ENCODE assay signal across 26 cellular contexts in genomic region chr21:44756416-44757185, GRCh38. TPM values are rescaled to one million over a fixed set of nuclear protein-coding genes. Genes with fewer than 3 reads are reported as not detected.
DNase-seq lines count a peak whose midpoint lies in the region; ATAC-seq and TF ChIP-seq lines count a peak whose summit lies in the region.
"Had no signal": no experiment of that assay in that cellular context is flagged by ENCODE, and none has a peak within 500 bp of the region (broad histone marks: within the 10 kb centered on the region; RNA-seq: fewer than 3 reads in every experiment).

No MANE protein-coding gene starts in this region.

- no peaks in the 10 kb centered on the region for H3K9me3 Mint-ChIP-seq in activated T-cell treated with anti-CD3 and anti-CD28 coated beads, Interleukin-2, amount 50 U/mL, for 24 hours
- H3K9me3 Mint-ChIP-seq in central memory CD8-positive, alpha-beta T cell, result no peaks in the 10 kb centered on the region
- no peaks in the 10 kb centered on the region for H3K9me3 Mint-ChIP-seq in activated T-helper 2 cell treated with anti-CD3 and anti-CD28 coated beads, Interferon-gamma antibody, Interleukin-2, Interleukin-4, amounts not matched to agents 10 μg/mL and 5 μg/mL and 100 μg/mL, durations not matched to agents 14 hours and 24 hours and 36 hours
- no peaks in the 10 kb centered on the region for H3K9me3 Mint-ChIP-seq in naive thymus-derived CD8-positive, alpha-beta T cell
- H3K9me3 Mint-ChIP-seq: CD4-positive, CD25-positive, alpha-beta regulatory T cell had no signal

- H3K27me3 Mint-ChIP-seq in activated T-cell treated with anti-CD3 and anti-CD28 coated beads, Interleukin-2, amount 50 U/mL, for 24 hours, result no peaks in the 10 kb centered on the region
- H3K27me3 Mint-ChIP-seq in central memory CD8-positive, alpha-beta T cell, result no peaks in the 10 kb centered on the region
- H3K27me3 Mint-ChIP-seq in activated T-helper 2 cell treated with anti-CD3 and anti-CD28 coated beads, Interferon-gamma antibody, Interleukin-2, Interleukin-4, amounts not matched to agents 10 μg/mL and 5 μg/mL and 100 μg/mL, durations not matched to agents 14 hours and 24 hours and 36 hours (ENCODE audit: low read depth), result no peaks in the 10 kb centered on the region
- peaks cover 0 to 5% (median 0%) of the 10 kb centered on the region in 5 donors for H3K27me3 Mint-ChIP-seq in naive thymus-derived CD8-positive, alpha-beta T cell
- H3K27me3 Mint-ChIP-seq: CD4-positive, CD25-positive, alpha-beta regulatory T cell had no signal

- POLR2A ChIA-PET in naive thymus-derived CD8-positive, alpha-beta T cell (lab: Charles Lee), result no interaction called here

- H3K4me3 ChIP-seq in fibroblast of villous mesenchyme (ENCODE audit: low read depth, low read length) (no peak overlapping the region), tibial artery (no peak overlapping the region)
- H3K4me3 ChIP-seq: GM23248, PC-9 had no signal

- intact Hi-C loops in tibial artery (cut with DNase I; ENCODE audit: low total_unique reads), result no loop called here
- intact Hi-C loops in activated T-helper 2 cell treated with anti-CD3 and anti-CD28 coated beads, Interferon-gamma antibody, Interleukin-2, Interleukin-4, amounts not matched to agents 10 μg/mL and 5 μg/mL and 100 μg/mL, durations not matched to agents 14 hours and 24 hours and 36 hours (cut with micrococcal nuclease), result no loop called here

- H3K27ac Mint-ChIP-seq in activated T-cell treated with anti-CD3 and anti-CD28 coated beads, Interleukin-2, amount 50 U/mL, for 24 hours, result no peak overlapping the region
- H3K27ac Mint-ChIP-seq in central memory CD8-positive, alpha-beta T cell (ENCODE audit: low read depth), result peak overlapping the region; percentile 29
- no peak overlapping the region for H3K27ac Mint-ChIP-seq in activated T-helper 2 cell treated with anti-CD3 and anti-CD28 coated beads, Interferon-gamma antibody, Interleukin-2, Interleukin-4, amounts not matched to agents 10 μg/mL and 5 μg/mL and 100 μg/mL, durations not matched to agents 14 hours and 24 hours and 36 hours
- H3K27ac Mint-ChIP-seq in naive thymus-derived CD8-positive, alpha-beta T cell, result peak overlapping the region in 2 of 10 donors; percentile 34 to 57
- H3K27ac Mint-ChIP-seq: CD4-positive, CD25-positive, alpha-beta regulatory T cell had no signal

- H3K27ac ChIP-seq in tibial artery, result no peak overlapping the region
- H3K27ac ChIP-seq: 22Rv1, GM23248, HL-60, KMS-11, PC-9, RWPE1 had no signal

- H3K36me3 ChIP-seq in tibial artery, result no peaks in the 10 kb centered on the region

- DNase-seq in activated T-cell treated with anti-CD3 and anti-CD28 coated beads, Interleukin-2, amount 50 U/mL, for 24 hours, result peak; percentile 3
- DNase-seq in activated T-cell treated with anti-CD3 and anti-CD28 coated beads for 4 hours, result no peak
- no peak for DNase-seq in central memory CD8-positive, alpha-beta T cell (ENCODE audit: low spot score in 2 of 2)
- peak; percentile 28 for DNase-seq in fibroblast of villous mesenchyme (ENCODE audit: low read depth)
- DNase-seq in tibial artery, result peak; percentile 3 to 37
- no peak for DNase-seq in activated T-helper 2 cell treated with anti-CD3 and anti-CD28 coated beads, Interferon-gamma antibody, Interleukin-2, Interleukin-4, amounts not matched to agents 10 μg/mL and 5 μg/mL and 100 μg/mL, durations not matched to agents 14 hours and 24 hours and 36 hours (ENCODE audit: low spot score)
- no peak for DNase-seq in SW480 (ENCODE audit: low spot score)
- DNase-seq in naive thymus-derived CD8-positive, alpha-beta T cell, result no peak
- DNase-seq: AML-193; CD4-positive, CD25-positive, alpha-beta regulatory T cell; COR-L47; DMS 273 treated with DMSO at 0.1 percent for 48 hours; DND-41; GDM1; GM23248; HCEC 1CT; NCI-H1417; NCI-H187; NCI-H226; NCI-H524; PC-9 had no signal

- no peak for ATAC-seq in central memory CD8-positive, alpha-beta T cell (replicated peaks; ENCODE audit: extremely low read depth, poor library complexity, severe bottlenecking)
- no peak for ATAC-seq in naive thymus-derived CD8-positive, alpha-beta T cell

- no peak overlapping the region for H3K4me3 Mint-ChIP-seq in activated T-cell treated with anti-CD3 and anti-CD28 coated beads, Interleukin-2, amount 50 U/mL, for 24 hours
- no peak overlapping the region for H3K4me3 Mint-ChIP-seq in central memory CD8-positive, alpha-beta T cell
- no peak overlapping the region for H3K4me3 Mint-ChIP-seq in activated T-helper 2 cell treated with anti-CD3 and anti-CD28 coated beads, Interferon-gamma antibody, Interleukin-2, Interleukin-4, amounts not matched to agents 10 μg/mL and 5 μg/mL and 100 μg/mL, durations not matched to agents 14 hours and 24 hours and 36 hours (ENCODE audit: low read depth)
- H3K4me3 Mint-ChIP-seq in naive thymus-derived CD8-positive, alpha-beta T cell, result no peak overlapping the region
- H3K4me3 Mint-ChIP-seq: CD4-positive, CD25-positive, alpha-beta regulatory T cell had no signal

- H3K4me1 ChIP-seq in tibial artery, result peaks cover 0 to 6% (median 0%) of the 10 kb centered on the region in 4 donors

- no peak for TF ChIP-seq CTCF in fibroblast of villous mesenchyme (IDR thresholded peaks at IDR 0.05; ENCODE audit: insufficient read depth, low read depth, low read length)
- TF ChIP-seq CTCF in tibial artery (IDR thresholded peaks at IDR 0.05), result no peak

- H3K27me3 ChIP-seq in tibial artery, result peaks cover 0 to 13% of the 10 kb centered on the region in 2 donors

- H3K36me3 Mint-ChIP-seq in activated T-cell treated with anti-CD3 and anti-CD28 coated beads, Interleukin-2, amount 50 U/mL, for 24 hours (ENCODE audit: low read depth), result no peaks in the 10 kb centered on the region
- peaks cover under 1% of the 10 kb centered on the region for H3K36me3 Mint-ChIP-seq in central memory CD8-positive, alpha-beta T cell (ENCODE audit: insufficient read depth)
- H3K36me3 Mint-ChIP-seq in activated T-helper 2 cell treated with anti-CD3 and anti-CD28 coated beads, Interferon-gamma antibody, Interleukin-2, Interleukin-4, amounts not matched to agents 10 μg/mL and 5 μg/mL and 100 μg/mL, durations not matched to agents 14 hours and 24 hours and 36 hours (ENCODE audit: low read depth), result no peaks in the 10 kb centered on the region
- H3K36me3 Mint-ChIP-seq in naive thymus-derived CD8-positive, alpha-beta T cell, result no peaks in the 10 kb centered on the region

- H3K9me3 ChIP-seq in tibial artery, result no peaks in the 10 kb centered on the region

- peaks cover 2% of the 10 kb centered on the region for H3K4me1 Mint-ChIP-seq in activated T-cell treated with anti-CD3 and anti-CD28 coated beads, Interleukin-2, amount 50 U/mL, for 24 hours (ENCODE audit: low read depth)
- peaks cover 4% of the 10 kb centered on the region for H3K4me1 Mint-ChIP-seq in central memory CD8-positive, alpha-beta T cell
- H3K4me1 Mint-ChIP-seq in activated T-helper 2 cell treated with anti-CD3 and anti-CD28 coated beads, Interferon-gamma antibody, Interleukin-2, Interleukin-4, amounts not matched to agents 10 μg/mL and 5 μg/mL and 100 μg/mL, durations not matched to agents 14 hours and 24 hours and 36 hours (ENCODE audit: low read depth), result no peaks in the 10 kb centered on the region
- H3K4me1 Mint-ChIP-seq in naive thymus-derived CD8-positive, alpha-beta T cell, result peaks cover 2 to 7% (median 5%) of the 10 kb centered on the region in 4 donors

RNA-seq across cellular contexts. Expression of gene UBE2G2, which starts 45.0 kb away (rescaled TPM):
- 86.7 and 88.5 TPM in 2 replicates for total RNA-seq in fibroblast of villous mesenchyme
- total RNA-seq in activated T-helper 2 cell treated with anti-CD3 and anti-CD28 coated beads, Interferon-gamma antibody, Interleukin-2, Interleukin-4, amounts not matched to agents 10 μg/mL and 5 μg/mL and 100 μg/mL, durations not matched to agents 14 hours and 24 hours and 36 hours, result 118 and 119 TPM in 2 replicates
- 100 to 1,000 TPM; 167 to 186 TPM for total RNA-seq in naive thymus-derived CD8-positive, alpha-beta T cell
- polyA plus RNA-seq in naive thymus-derived CD8-positive, alpha-beta T cell, result 10 to 100 TPM; 56.2 to 72.8 (median 62.3) TPM

RNA-seq across cellular contexts. Expression of gene TSPEAR, which starts 45.2 kb away (rescaled TPM):
- under 0.01 TPM in 1 of 2 replicates, not detected in the other for total RNA-seq in fibroblast of villous mesenchyme
- not detected in 2 replicates for total RNA-seq in activated T-helper 2 cell treated with anti-CD3 and anti-CD28 coated beads, Interferon-gamma antibody, Interleukin-2, Interleukin-4, amounts not matched to agents 10 μg/mL and 5 μg/mL and 100 μg/mL, durations not matched to agents 14 hours and 24 hours and 36 hours
- total RNA-seq in naive thymus-derived CD8-positive, alpha-beta T cell, result not detected
- under 1 TPM in 1 of 3 donors, not detected in 2; 0.07 TPM for polyA plus RNA-seq in naive thymus-derived CD8-positive, alpha-beta T cell
- total RNA-seq: CD4-positive, CD25-positive, alpha-beta regulatory T cell; GM23248; HT1080; PC-9 had no signal
- polyA plus RNA-seq: GM23248 had no signal

RNA-seq across cellular contexts. Expression of gene KRTAP10-12, which starts 59.6 kb away (rescaled TPM):
- not detected in 2 replicates for total RNA-seq in fibroblast of villous mesenchyme
- not detected in 2 replicates for total RNA-seq in activated T-helper 2 cell treated with anti-CD3 and anti-CD28 coated beads, Interferon-gamma antibody, Interleukin-2, Interleukin-4, amounts not matched to agents 10 μg/mL and 5 μg/mL and 100 μg/mL, durations not matched to agents 14 hours and 24 hours and 36 hours
- total RNA-seq in naive thymus-derived CD8-positive, alpha-beta T cell, result not detected
- not detected for polyA plus RNA-seq in naive thymus-derived CD8-positive, alpha-beta T cell
- total RNA-seq: CD4-positive, CD25-positive, alpha-beta regulatory T cell; GM23248; HT1080; PC-9 had no signal
- polyA plus RNA-seq: CD4-positive, CD25-positive, alpha-beta regulatory T cell; GM23248 had no signal

Comparison
In these comparisons a context has a peak if more than half of its experiments do, and no peak if none do; other contexts are left out.
1. DNase-seq: peak in activated T-cell treated with anti-CD3 and anti-CD28 coated beads, Interleukin-2, amount 50 U/mL, for 24 hours (single experiment), fibroblast of villous mesenchyme (single experiment) and tibial artery (2 of 2); none in activated T-cell treated with anti-CD3 and anti-CD28 coated beads for 4 hours (single experiment), central memory CD8-positive, alpha-beta T cell (0 of 2), activated T-helper 2 cell treated with anti-CD3 and anti-CD28 coated beads, Interferon-gamma antibody, Interleukin-2, Interleukin-4, amounts not matched to agents 10 μg/mL and 5 μg/mL and 100 μg/mL, durations not matched to agents 14 hours and 24 hours and 36 hours (single experiment), SW480 (single experiment) and naive thymus-derived CD8-positive, alpha-beta T cell (0 of 10).